In genomic region chr21:37350472-37350871, GRCh38 we compare ENCODE assay signal across 32 cellular contexts.
"Had no signal": no experiment of that assay in that cellular context is flagged by ENCODE, and none has a peak within 500 bp of the region (broad histone marks: within the 10 kb centered on the region; RNA-seq: fewer than 3 reads in every experiment).

No MANE protein-coding gene starts in this region.

- FAIRE-seq: endometrium, endothelial cell of umbilical vein had no signal

- H3K27me3 ChIP-seq: adrenal gland, breast epithelium, cardiac muscle cell, colonic mucosa, heart right ventricle, hepatocyte had no signal

- H3K9me3 ChIP-seq: colonic mucosa had no signal

- H3K4me2 ChIP-seq: hepatocyte had no signal

- H2AFZ ChIP-seq: hepatocyte had no signal

- ATAC-seq: activated CD4-positive, alpha-beta T cell treated with anti-CD3 and anti-CD28 coated beads for 36 hours; activated CD8-positive, alpha-beta memory T cell treated with anti-CD3 and anti-CD28 coated beads, Interleukin-2, amount 10 ng/mL, durations not matched to agents 7 days and 5 days; activated CD8-positive, alpha-beta T cell treated with anti-CD3 and anti-CD28 coated beads, Interleukin-2, amount 10 ng/mL, durations not matched to agents 7 days and 5 days; activated naive CD8-positive, alpha-beta T cell treated with anti-CD3 and anti-CD28 coated beads, Interleukin-2, amount 50 U/mL, for 24 hours; body of pancreas; gastroesophageal sphincter; heart right ventricle; T-helper 17 cell had no signal

- H3K79me2 ChIP-seq: hepatocyte had no signal

- DNase-seq: activated CD4-positive, alpha-beta memory T cell treated with anti-CD3 and anti-CD28 coated beads for 36 hours; activated CD4-positive, alpha-beta T cell treated with anti-CD3 and anti-CD28 coated beads for 36 hours; activated CD4-positive, alpha-beta T cell treated with anti-CD3 and anti-CD28 coated beads, Interleukin-2, amount 10 ng/mL, durations not matched to agents 24 days and 14 days; activated CD4-positive, CD25-positive, alpha-beta regulatory T cell; activated CD4-positive, CD25-positive, alpha-beta regulatory T cell treated with anti-CD3 and anti-CD28 coated beads, Interleukin-2, amount 50 U/mL, for 72 hours; activated CD8-positive, alpha-beta memory T cell treated with anti-CD3 and anti-CD28 coated beads, Interleukin-2, amount 10 ng/mL, durations not matched to agents 7 days and 5 days; activated CD8-positive, alpha-beta memory T cell treated with anti-CD3 and anti-CD28 coated beads, Interleukin-2, amount 50 U/mL, for 4 hours; activated CD8-positive, alpha-beta T cell treated with anti-CD3 and anti-CD28 coated beads, Interleukin-2, amount 10 ng/mL, durations not matched to agents 7 days and 5 days; activated effector memory CD4-positive, alpha-beta T cell treated with anti-CD3 and anti-CD28 coated beads, Interleukin-2, amount 50 U/mL, for 16 hours; activated naive CD4-positive, alpha-beta T cell treated with anti-CD3 and anti-CD28 coated beads for 36 hours; activated naive CD8-positive, alpha-beta T cell treated with anti-CD3 and anti-CD28 coated beads for 36 hours; activated naive CD8-positive, alpha-beta T cell treated with anti-CD3 and anti-CD28 coated beads, Interleukin-2, amount 50 U/mL, for 24 hours; activated T-cell treated with anti-CD3 and anti-CD28 coated beads, Interleukin-2, amount 50 U/mL, for 1 hour; activated T-cell treated with anti-CD3 and anti-CD28 coated beads, Interleukin-2, amount 50 U/mL, for 48 hours; adrenal gland; amygdala; aorta; body of pancreas; central memory CD4-positive, alpha-beta T cell; cerebellar nuclear complex; colonic mucosa; effector CD8-positive, alpha-beta T cell; foreskin melanocyte; heart right ventricle; T-helper 17 cell; T1000 had no signal

- H3K4me1 ChIP-seq: adrenal gland, body of pancreas, breast epithelium, colonic mucosa, gastroesophageal sphincter, heart right ventricle had no signal

- H3K36me3 ChIP-seq: adrenal gland, breast epithelium, cardiac muscle cell, colonic mucosa, gastroesophageal sphincter, heart right ventricle had no signal

- H3K4me3 ChIP-seq: adrenal gland, body of pancreas, breast epithelium, cardiac muscle cell, colonic mucosa, gastroesophageal sphincter, heart right ventricle, hepatocyte had no signal

- H3K27ac ChIP-seq: adrenal gland, body of pancreas, breast epithelium, cardiac muscle cell, colonic mucosa, gastroesophageal sphincter, heart right ventricle, hepatocyte had no signal
